12 cellular contexts compared by ENCODE assay signal in the genomic region with DNA sequence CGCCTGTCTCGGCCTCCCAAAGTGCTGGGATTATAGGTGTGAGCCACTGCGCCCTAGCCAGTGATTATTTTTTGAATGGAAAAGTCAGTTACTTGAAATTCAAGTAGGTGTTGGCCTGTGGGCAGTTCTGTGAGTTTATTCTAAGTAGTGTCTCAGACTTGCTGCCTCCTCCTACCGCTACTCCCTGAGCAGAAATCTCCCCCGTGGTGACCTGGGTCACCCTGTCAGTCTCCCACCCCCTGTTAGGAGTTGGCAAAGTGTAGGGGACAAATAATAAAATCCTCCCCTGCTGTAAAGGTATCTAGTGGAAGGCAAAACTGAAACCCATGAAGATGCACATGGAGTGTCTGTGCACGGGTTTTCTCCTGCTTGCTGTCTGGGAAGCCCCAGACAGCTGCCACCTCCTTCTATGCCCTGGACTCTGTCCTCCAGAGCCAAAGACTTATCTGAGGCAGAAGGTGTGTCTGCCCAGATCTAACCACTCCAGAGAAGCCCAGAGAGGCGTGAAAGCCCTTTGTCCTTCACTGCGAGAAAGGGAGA. TPM values are rescaled to one million over a fixed set of nuclear protein-coding genes. Genes with fewer than 3 reads are reported as not detected.
A peak's percentile ranks its signal among the peaks of the same experiment; 100 is the strongest.
DNase-seq lines count a peak whose midpoint lies in the region; ATAC-seq, FAIRE-seq and TF ChIP-seq lines count a peak whose summit lies in the region.
"Had no signal": no experiment of that assay in that cellular context is flagged by ENCODE, and none has a peak within 500 bp of the region (broad histone marks: within the 10 kb centered on the region; RNA-seq: fewer than 3 reads in every experiment).

No MANE protein-coding gene starts in this region.

- H3K36me3 Mint-ChIP-seq in activated naive CD4-positive, alpha-beta T cell treated with anti-CD3 and anti-CD28 coated beads, Interleukin-2, amount 50 U/mL, for 72 hours, result peaks cover 0 to 5% of the 10 kb centered on the region in 2 donors
- H3K36me3 Mint-ChIP-seq in activated naive CD4-positive, alpha-beta T cell treated with anti-CD3 and anti-CD28 coated beads for 36 hours (ENCODE audit: low read depth), result peaks cover 23% of the 10 kb centered on the region

- H2AK5ac ChIP-seq in mesendoderm (ENCODE audit: low read length), result no peak overlapping the region

- H3K4me1 ChIP-seq in GM12878 (ENCODE audit: control insufficient read depth, insufficient read depth, low read length) (no peaks in the 10 kb centered on the region), mesendoderm (ENCODE audit: control insufficient read depth, low read depth, low read length) (no peaks in the 10 kb centered on the region), thoracic aorta (ENCODE audit: control insufficient read depth in 1 of 2, low read depth in 2 of 2) (peaks cover 0 to 8% of the 10 kb centered on the region in 2 donors)

- TF ChIP-seq POLR2A in GM12878 (IDR thresholded peaks at IDR 0.05; ENCODE audit: low read depth, low read length) (no peak), GM18505 (IDR thresholded peaks at IDR 0.05; ENCODE audit: borderline replicate concordance, extremely low read depth, insufficient read depth, insufficient read length) (no peak)

- no peaks in the 10 kb centered on the region for H3K4me1 Mint-ChIP-seq in activated naive CD4-positive, alpha-beta T cell treated with anti-CD3 and anti-CD28 coated beads for 36 hours (ENCODE audit: low read depth)

- H3K4me3 ChIP-seq in GM12878, result no peak overlapping the region
- H3K4me3 ChIP-seq in mesendoderm (ENCODE audit: low read length), result no peak overlapping the region
- no peak overlapping the region for H3K4me3 ChIP-seq in thoracic aorta
- H3K4me3 ChIP-seq: A549 had no signal

- H3K27ac ChIP-seq in GM12878 (ENCODE audit: control insufficient read depth, insufficient read depth) (no peak overlapping the region), mesendoderm (ENCODE audit: low read depth, low read length) (no peak overlapping the region), thoracic aorta (peak overlapping the region; percentile 50 to 53)

- no peak overlapping the region for H3K18ac ChIP-seq in mesendoderm (ENCODE audit: low read length)

- no TSS peak for BruUV-seq in GM12878 (replicated peaks; lab: Mats Ljungman, UMichigan)

- no peaks in the 10 kb centered on the region for H3K79me1 ChIP-seq in mesendoderm (ENCODE audit: low read length)

- no peaks in the 10 kb centered on the region for H3K9me3 Mint-ChIP-seq in activated naive CD4-positive, alpha-beta T cell treated with anti-CD3 and anti-CD28 coated beads, Interleukin-2, amount 50 U/mL, for 72 hours
- H3K9me3 Mint-ChIP-seq in activated naive CD4-positive, alpha-beta T cell treated with anti-CD3 and anti-CD28 coated beads for 36 hours, result no peaks in the 10 kb centered on the region
- H3K9me3 Mint-ChIP-seq: activated CD4-positive, alpha-beta memory T cell treated with anti-CD3 and anti-CD28 coated beads for 36 hours had no signal

- H2BK120ac ChIP-seq in mesendoderm (ENCODE audit: low read depth, low read length), result no peak overlapping the region

- H3K4me2 ChIP-seq in GM12878 (ENCODE audit: control insufficient read depth, insufficient read depth) (no peak overlapping the region), mesendoderm (ENCODE audit: low read length) (no peak overlapping the region)

- SMC1A ChIA-PET in GM12878 (lab: Charles Lee; ENCODE audit: uncharacterized antibody, unreplicated experiment), result interaction anchor here (1.2 to 1.6 kb wide), 4 partner anchors 36 to 135 kb away, joined by 3 to 5 read pairs (median 4); no protein-coding TSS in a partner anchor

- no peaks in the 10 kb centered on the region for H3K27me3 Mint-ChIP-seq in activated naive CD4-positive, alpha-beta T cell treated with anti-CD3 and anti-CD28 coated beads for 36 hours (ENCODE audit: low read depth)
- H3K27me3 Mint-ChIP-seq: activated CD4-positive, alpha-beta memory T cell treated with anti-CD3 and anti-CD28 coated beads for 36 hours had no signal

- no peak overlapping the region for H3K23ac ChIP-seq in mesendoderm (ENCODE audit: low read length)

- no peak overlapping the region for H2BK5ac ChIP-seq in mesendoderm (ENCODE audit: low read length)

- CTCF ChIA-PET in activated naive CD4-positive, alpha-beta T cell treated with anti-CD3 and anti-CD28 coated beads for 36 hours (lab: Charles Lee), result interaction anchor here (0.9 kb wide), 1 partner anchor 141 kb away, joined by 3 read pairs; no protein-coding TSS in a partner anchor
- CTCF ChIA-PET in GM12878 (lab: Yijun Ruan, JAX), result interaction anchor here (0.6 to 1.7 kb wide), 8 partner anchors 8 to 156 kb away, joined by 3 to 9 read pairs (median 4); a partner anchor contains a TSS

- H3K9ac ChIP-seq in GM12878 (ENCODE audit: control insufficient read depth, insufficient read depth, low read length) (no peak overlapping the region), mesendoderm (ENCODE audit: low read length) (no peak overlapping the region)

- H3K27me3 ChIP-seq in GM12878 (replicated peaks in 1 of 2; ENCODE audit: control insufficient read depth in 2 of 2, insufficient read depth in 2 of 2, low read length in 1 of 2) (no peaks in the 10 kb centered on the region), mesendoderm (ENCODE audit: insufficient read depth, low read length, poor library complexity) (no peaks in the 10 kb centered on the region), thoracic aorta (replicated peaks; ENCODE audit: insufficient read depth) (no peaks in the 10 kb centered on the region)

- peak overlapping the region; percentile 30 to 40 for H3K27ac Mint-ChIP-seq in activated naive CD4-positive, alpha-beta T cell treated with anti-CD3 and anti-CD28 coated beads, Interleukin-2, amount 50 U/mL, for 72 hours
- H3K27ac Mint-ChIP-seq in activated naive CD4-positive, alpha-beta T cell treated with anti-CD3 and anti-CD28 coated beads for 36 hours, result no peak overlapping the region
- H3K27ac Mint-ChIP-seq: activated CD4-positive, alpha-beta memory T cell treated with anti-CD3 and anti-CD28 coated beads for 36 hours had no signal

- H3K9me3 ChIP-seq in GM12878 (replicated peaks; ENCODE audit: control insufficient read depth, insufficient read depth, low read length), result no peaks in the 10 kb centered on the region
- no peaks in the 10 kb centered on the region for H3K9me3 ChIP-seq in thoracic aorta
- H3K9me3 ChIP-seq: A549 had no signal

- FAIRE-seq in GM12878 (lab: Jason Lieb, UNC), result no peak
- FAIRE-seq: A549, RCC 7860 had no signal

- TF ChIP-seq CTCF in GM12878 (IDR thresholded peaks at IDR 0.05 in 2 of 3, conservative IDR thresholded peaks at IDR 0.05 in 1 of 3; ENCODE audit: control insufficient read depth in 2 of 3, extremely low read depth in 1 of 3, insufficient read depth in 1 of 3, low read depth in 3 of 3, low read length in 3 of 3) (no peak), thoracic aorta (IDR thresholded peaks at IDR 0.05) (no peak)

- intact Hi-C loops in activated naive CD4-positive, alpha-beta T cell treated with anti-CD3 and anti-CD28 coated beads for 36 hours (cut with micrococcal nuclease), result no loop called here
- intact Hi-C loops in GM12878 (cut with micrococcal nuclease; ENCODE audit: unreplicated experiment), result no loop called here

- no peak for TF ChIP-seq RAD21 in GM12878 (IDR thresholded peaks at IDR 0.05; ENCODE audit: insufficient read depth, low read depth, low read length)

- no peak overlapping the region for H2AFZ ChIP-seq in GM12878 (ENCODE audit: control insufficient read depth, low read depth, low read length)

- in situ Hi-C loops in GM12878 (cut with MboI), result no loop called here

- H2BK15ac ChIP-seq in mesendoderm (replicated peaks; ENCODE audit: low read depth), result no peak overlapping the region

- no peak for DNase-seq in activated naive CD4-positive, alpha-beta T cell treated with anti-CD3 and anti-CD28 coated beads, Interleukin-2, amount 50 U/mL, for 72 hours (ENCODE audit: low spot score in 2 of 2)
- no peak for DNase-seq in activated naive CD4-positive, alpha-beta T cell treated with anti-CD3 and anti-CD28 coated beads for 36 hours
- DNase-seq in GM12878 (ENCODE audit: low read depth, low spot score) (no peak), mesendoderm (no peak), thoracic aorta (ENCODE audit: low spot score) (no peak), ureter (ENCODE audit: low spot score) (no peak), OCI-M2 (lab: John Stamatoyannopoulos, UW; ENCODE audit: unreplicated experiment) (no peak)
- DNase-seq: T-helper 9 cell had no signal

- no peak for TF ChIP-seq EP300 in GM12878 (IDR thresholded peaks at IDR 0.05; ENCODE audit: borderline replicate concordance in 1 of 2, control insufficient read depth in 1 of 2, low read depth in 2 of 2, low read length in 2 of 2)

- H4K5ac ChIP-seq in mesendoderm (ENCODE audit: low read length), result no peak overlapping the region

- RAD21 ChIA-PET in GM12878 (lab: Charles Lee; ENCODE audit: unreplicated experiment), result interaction anchor here (0.7 to 1.2 kb wide), 4 partner anchors 9 to 167 kb away, joined by 3 to 4 read pairs (median 3); no protein-coding TSS in a partner anchor

- H4K20me1 ChIP-seq in GM12878 (ENCODE audit: control insufficient read depth, insufficient read depth), result no peaks in the 10 kb centered on the region

- H3K36me3 ChIP-seq in GM12878 (ENCODE audit: control insufficient read depth in 2 of 2, insufficient read depth in 2 of 2, low read length in 1 of 2) (peaks cover 8 to 10% of the 10 kb centered on the region in 2 experiments), mesendoderm (ENCODE audit: control insufficient read depth, insufficient read depth, low read length) (no peaks in the 10 kb centered on the region), thoracic aorta (peaks cover 38% of the 10 kb centered on the region)

- 66% methylated on average over 8 of the region's 8 CpGs for WGBS in GM12878 (ENCODE audit: insufficient coverage, insufficient replicate concordance, low lambda C conversion rate, missing lambda C conversion rate)
- no CpG with 5 or more reads among the region's 8 CpGs for WGBS in mesendoderm (ENCODE audit: extremely low coverage, insufficient coverage, low lambda C conversion rate)

- no peak overlapping the region for H4K8ac ChIP-seq in mesendoderm (ENCODE audit: low read depth, low read length)

- H3K4ac ChIP-seq in mesendoderm (ENCODE audit: low read depth, low read length), result no peak overlapping the region

- peak in 1 of 2 donors; percentile 30 for ATAC-seq in activated naive CD4-positive, alpha-beta T cell treated with anti-CD3 and anti-CD28 coated beads, Interleukin-2, amount 50 U/mL, for 72 hours
- ATAC-seq in GM12878, result peak; percentile 56
- ATAC-seq in thoracic aorta (ENCODE audit: insufficient number of reproducible peaks, low FRiP score, low read depth), result no peak
- ATAC-seq in GM18505 (IDR thresholded peaks at IDR 0.05; ENCODE audit: unreplicated experiment), result no peak

- no peak overlapping the region for H3K4me3 Mint-ChIP-seq in activated naive CD4-positive, alpha-beta T cell treated with anti-CD3 and anti-CD28 coated beads for 36 hours
- H3K4me3 Mint-ChIP-seq: activated CD4-positive, alpha-beta memory T cell treated with anti-CD3 and anti-CD28 coated beads for 36 hours had no signal

- POLR2A ChIA-PET in GM12878 (lab: Charles Lee), result no interaction called here

- H3K79me2 ChIP-seq in GM12878 (ENCODE audit: control insufficient read depth, insufficient read depth, low read length) (no peaks in the 10 kb centered on the region), mesendoderm (ENCODE audit: control insufficient read depth, insufficient read depth, low read length) (no peaks in the 10 kb centered on the region)

- peak overlapping the region; percentile 57 for H3K56ac ChIP-seq in mesendoderm (ENCODE audit: low read length)

RNA-seq across cellular contexts. Expression of a gene that starts 26.3 kb away (rescaled TPM):
- total RNA-seq in activated naive CD4-positive, alpha-beta T cell treated with anti-CD3 and anti-CD28 coated beads, Interleukin-2, amount 50 U/mL, for 72 hours, result 10 to 100 TPM; 25.2 to 25.6 TPM
- total RNA-seq in activated naive CD4-positive, alpha-beta T cell treated with anti-CD3 and anti-CD28 coated beads for 36 hours, result 10 to 100 TPM; 22.1 to 24.2 TPM
- 6.7 and 9.8 TPM in 2 replicates for total RNA-seq in GM12878 (2013; cell fraction: nucleolus; rRNA removed)
- total RNA-seq in GM12878 (2014; rRNA removed), result 12.3 and 14.6 TPM in 2 replicates
- 13.8 and 14.6 TPM in 2 replicates for total RNA-seq in GM12878 (2014; rRNA removed; fragmentation: Illumina TruSeq; extraction: Trizol)
- 23.2 and 23.6 TPM in 2 replicates for total RNA-seq in GM12878 (2021)
- 5.8 TPM for polyA plus RNA-seq in GM12878 (2011; ENCODE audit: low read depth)
- polyA plus RNA-seq in GM12878 (2011; rRNA removed), result 32.2 and 36.9 TPM in 2 replicates
- polyA plus RNA-seq in GM12878 (2011; cell fraction: cytosol; rRNA removed), result 20.0 and 21.8 TPM in 2 replicates
- polyA plus RNA-seq in GM12878 (2011; cell fraction: nucleus; rRNA removed), result 12.0 and 12.9 TPM in 2 replicates
- 13.7 and 14.5 TPM in 2 replicates for polyA plus RNA-seq in GM12878 (2012)
- polyA plus RNA-seq in GM12878 (2014; fragmentation: Illumina TruSeq; extraction: Trizol), result 45.7 and 75.2 TPM in 2 replicates
- 1 to 10 TPM; 4.7 to 8.2 TPM for polyA plus RNA-seq in GM12878 (2014; fragmentation: Nextera tagmentation; extraction: Ambion mirVana)
- polyA plus RNA-seq in GM12878 (2014; rRNA removed), result 32.7 and 33.6 TPM in 2 replicates
- polyA plus RNA-seq in GM12878 (2016; fragmentation: Nextera tagmentation; extraction: Ambion mirVana), result 10 to 100 TPM; 38.0 to 42.0 TPM
- polyA minus RNA-seq in GM12878 (2011; rRNA and poly(A)+ RNA removed), result 10.6 and 12.0 TPM in 2 replicates
- polyA minus RNA-seq in GM12878 (2011; cell fraction: cytosol; rRNA and poly(A)+ RNA removed), result 4.8 and 5.5 TPM in 2 replicates
- polyA minus RNA-seq in GM12878 (2011; cell fraction: nucleus; rRNA and poly(A)+ RNA removed), result 3.9 and 5.6 TPM in 2 replicates
- 16.3 TPM for polyA plus RNA-seq in mesendoderm (2013, experiment 1 of 2)
- 16.0 TPM for polyA plus RNA-seq in mesendoderm (2013, experiment 2 of 2)
- total RNA-seq in thoracic aorta, result 10 to 100 TPM; 18.2 to 20.6 TPM
- total RNA-seq in ureter, result 28.7 TPM

RNA-seq across cellular contexts. Expression of a gene that starts 26.5 kb away (rescaled TPM):
- 10 to 100 TPM; 68.3 to 97.6 TPM for total RNA-seq in activated naive CD4-positive, alpha-beta T cell treated with anti-CD3 and anti-CD28 coated beads, Interleukin-2, amount 50 U/mL, for 72 hours
- total RNA-seq in activated naive CD4-positive, alpha-beta T cell treated with anti-CD3 and anti-CD28 coated beads for 36 hours, result 10 to 100 TPM; 55.0 to 63.7 TPM
- total RNA-seq in GM12878 (2013; cell fraction: nucleolus; rRNA removed), result 146 and 160 TPM in 2 replicates
- total RNA-seq in GM12878 (2014; rRNA removed), result 54.8 and 60.9 TPM in 2 replicates
- 20.4 and 28.9 TPM in 2 replicates for total RNA-seq in GM12878 (2014; rRNA removed; fragmentation: Illumina TruSeq; extraction: Trizol)
- 69.9 and 78.4 TPM in 2 replicates for total RNA-seq in GM12878 (2021)
- 25.7 TPM for polyA plus RNA-seq in GM12878 (2011; ENCODE audit: low read depth)
- polyA plus RNA-seq in GM12878 (2011; rRNA removed), result 16.3 and 38.1 TPM in 2 replicates
- 36.1 and 36.6 TPM in 2 replicates for polyA plus RNA-seq in GM12878 (2011; cell fraction: cytosol; rRNA removed)
- 98.4 and 116 TPM in 2 replicates for polyA plus RNA-seq in GM12878 (2011; cell fraction: nucleus; rRNA removed)
- 37.0 and 39.2 TPM in 2 replicates for polyA plus RNA-seq in GM12878 (2012)
- polyA plus RNA-seq in GM12878 (2014; fragmentation: Illumina TruSeq; extraction: Trizol), result 28.0 and 39.7 TPM in 2 replicates
- polyA plus RNA-seq in GM12878 (2014; fragmentation: Nextera tagmentation; extraction: Ambion mirVana), result 1 to 10 TPM; 4.2 to 6.1 TPM
- 44.6 and 55.3 TPM in 2 replicates for polyA plus RNA-seq in GM12878 (2014; rRNA removed)
- 10 to 100 TPM; 45.7 to 49.2 TPM for polyA plus RNA-seq in GM12878 (2016; fragmentation: Nextera tagmentation; extraction: Ambion mirVana)
- polyA minus RNA-seq in GM12878 (2011; rRNA and poly(A)+ RNA removed), result 73.0 and 92.6 TPM in 2 replicates
- polyA minus RNA-seq in GM12878 (2011; cell fraction: cytosol; rRNA and poly(A)+ RNA removed), result 25.9 and 32.1 TPM in 2 replicates
- polyA minus RNA-seq in GM12878 (2011; cell fraction: nucleus; rRNA and poly(A)+ RNA removed), result 55.5 and 106 TPM in 2 replicates
- 10.7 TPM for polyA plus RNA-seq in mesendoderm (2013, experiment 1 of 2)
- 10.7 TPM for polyA plus RNA-seq in mesendoderm (2013, experiment 2 of 2)
- 100 to 1,000 TPM in 1 of 2 donors, 10 to 100 TPM in 1; 85.4 to 112 TPM for total RNA-seq in thoracic aorta
- total RNA-seq in ureter, result 129 TPM

RNA-seq across cellular contexts. Expression of a gene that starts 32.1 kb away (rescaled TPM):
- total RNA-seq in activated naive CD4-positive, alpha-beta T cell treated with anti-CD3 and anti-CD28 coated beads, Interleukin-2, amount 50 U/mL, for 72 hours, result 10 to 100 TPM; 70.0 to 84.9 TPM
- total RNA-seq in activated naive CD4-positive, alpha-beta T cell treated with anti-CD3 and anti-CD28 coated beads for 36 hours, result 10 to 100 TPM; 60.5 to 62.2 TPM
- 54.3 and 59.4 TPM in 2 replicates for total RNA-seq in GM12878 (2013; cell fraction: nucleolus; rRNA removed)
- total RNA-seq in GM12878 (2014; rRNA removed) (30.8 and 36.6 TPM in 2 replicates), GM12878 (2014; rRNA removed; fragmentation: Illumina TruSeq; extraction: Trizol) (25.8 and 25.9 TPM in 2 replicates), GM12878 (2021) (57.8 and 61.2 TPM in 2 replicates), thoracic aorta (10 to 100 TPM; 42.1 to 45.2 TPM), ureter (64.8 TPM)
- polyA plus RNA-seq in GM12878 (2011; ENCODE audit: low read depth), result 22.0 TPM
- polyA plus RNA-seq in GM12878 (2011; rRNA removed) (32.4 and 39.3 TPM in 2 replicates), GM12878 (2014; fragmentation: Illumina TruSeq; extraction: Trizol) (36.7 and 37.5 TPM in 2 replicates), GM12878 (2014; fragmentation: Nextera tagmentation; extraction: Ambion mirVana) (10 to 100 TPM; 12.6 to 17.1 TPM), GM12878 (2014; rRNA removed) (29.9 and 33.4 TPM in 2 replicates), GM12878 (2016; fragmentation: Nextera tagmentation; extraction: Ambion mirVana) (10 to 100 TPM; 32.4 to 33.0 TPM)
- polyA plus RNA-seq in GM12878 (2011; cell fraction: cytosol; rRNA removed), result 28.8 and 43.0 TPM in 2 replicates
- polyA plus RNA-seq in GM12878 (2011; cell fraction: nucleus; rRNA removed), result 22.1 and 24.7 TPM in 2 replicates
- 27.8 and 37.1 TPM in 2 replicates for polyA plus RNA-seq in GM12878 (2012)
- 45.3 and 48.0 TPM in 2 replicates for polyA minus RNA-seq in GM12878 (2011; rRNA and poly(A)+ RNA removed)
- polyA minus RNA-seq in GM12878 (2011; cell fraction: cytosol; rRNA and poly(A)+ RNA removed), result 20.0 and 26.6 TPM in 2 replicates
- 11.0 and 15.2 TPM in 2 replicates for polyA minus RNA-seq in GM12878 (2011; cell fraction: nucleus; rRNA and poly(A)+ RNA removed)
- polyA plus RNA-seq in mesendoderm (2013, experiment 1 of 2), result 53.0 TPM
- polyA plus RNA-seq in mesendoderm (2013, experiment 2 of 2), result 54.6 TPM

Comparison
In these comparisons a context has a peak if more than half of its experiments do, and no peak if none do; other contexts are left out.
1. H3K27ac ChIP-seq: peak in thoracic aorta (2 of 2); none in GM12878 (single experiment) and mesendoderm (single experiment).